In genomic region chr9:134570151-134570621, GRCh38 we compare ENCODE assay signal across 12 cellular contexts.
DNase-seq lines count a peak whose midpoint lies in the region; ATAC-seq and TF ChIP-seq lines count a peak whose summit lies in the region.
"Had no signal": no experiment of that assay in that cellular context is flagged by ENCODE, and none has a peak within 500 bp of the region (broad histone marks: within the 10 kb centered on the region; RNA-seq: fewer than 3 reads in every experiment).

No MANE protein-coding gene starts in this region.

- no peak overlapping the region for H3K4me3 ChIP-seq in vagina
- H3K4me3 ChIP-seq: pancreas, SK-N-MC had no signal

- no peaks in the 10 kb centered on the region for H3K9me3 ChIP-seq in vagina
- H3K9me3 ChIP-seq: pancreas had no signal

- peaks cover 6% of the 10 kb centered on the region for H3K4me1 Mint-ChIP-seq in brain
- no peaks in the 10 kb centered on the region for H3K4me1 Mint-ChIP-seq in natural killer cell treated with Interleukin-12 subunit alpha and Interleukin-12 subunit beta and Interleukin-15 and Interleukin-18, amount 100 ng/mL, for 72 hours (ENCODE audit: low read depth in 2 of 2)

- DNase-seq in left cardiac atrium: no peak
- no peak for DNase-seq in cardiac septum (ENCODE audit: low spot score)
- no peak for DNase-seq in natural killer cell treated with Interleukin-12 subunit alpha and Interleukin-12 subunit beta and Interleukin-15 and Interleukin-18, amount 100 ng/mL, for 72 hours (ENCODE audit: low spot score)
- DNase-seq in vagina (ENCODE audit: extremely low spot score in 2 of 2): peak; percentile 69 to 84
- no peak for DNase-seq in stimulated activated CD4-positive, alpha-beta T cell treated with anti-CD3 and anti-CD28 coated beads, Interleukin-4, amount 100 ng/mL, for 1 hour
- no peak for DNase-seq in NCI-H226
- DNase-seq: foreskin keratinocyte; stimulated activated CD4-positive, alpha-beta T cell treated with anti-CD3 and anti-CD28 coated beads, Interleukin-2, amount 100 ng/mL, for 48 hours had no signal

- no peak for TF ChIP-seq POLR2A in vagina (IDR thresholded peaks at IDR 0.05)

- H3K36me3 ChIP-seq in vagina: no peaks in the 10 kb centered on the region
- H3K36me3 ChIP-seq: pancreas had no signal

- peaks cover 0 to 18% (median 8%) of the 10 kb centered on the region in 5 experiments for H3K9me3 Mint-ChIP-seq in brain
- H3K9me3 Mint-ChIP-seq in natural killer cell treated with Interleukin-12 subunit alpha and Interleukin-12 subunit beta and Interleukin-15 and Interleukin-18, amount 100 ng/mL, for 72 hours: no peaks in the 10 kb centered on the region

- TF ChIP-seq CTCF in brain (conservative IDR thresholded peaks at IDR 0.05): no peak
- no peak for TF ChIP-seq CTCF in vagina (IDR thresholded peaks at IDR 0.05)

- no peak overlapping the region for H3K27ac ChIP-seq in vagina
- H3K27ac ChIP-seq: foreskin keratinocyte, pancreas had no signal

- no peak overlapping the region for H3K4me3 Mint-ChIP-seq in brain
- no peak overlapping the region for H3K4me3 Mint-ChIP-seq in natural killer cell treated with Interleukin-12 subunit alpha and Interleukin-12 subunit beta and Interleukin-15 and Interleukin-18, amount 100 ng/mL, for 72 hours

- H3K27ac Mint-ChIP-seq in brain: peak overlapping the region in 3 of 5 experiments; percentile 0 to 24 (median 15)
- H3K27ac Mint-ChIP-seq in natural killer cell treated with Interleukin-12 subunit alpha and Interleukin-12 subunit beta and Interleukin-15 and Interleukin-18, amount 100 ng/mL, for 72 hours: no peak overlapping the region

- peaks cover 5% of the 10 kb centered on the region for H3K27me3 Mint-ChIP-seq in brain
- no peaks in the 10 kb centered on the region for H3K27me3 Mint-ChIP-seq in natural killer cell treated with Interleukin-12 subunit alpha and Interleukin-12 subunit beta and Interleukin-15 and Interleukin-18, amount 100 ng/mL, for 72 hours

- no peaks in the 10 kb centered on the region for H3K36me3 Mint-ChIP-seq in brain
- no peaks in the 10 kb centered on the region for H3K36me3 Mint-ChIP-seq in natural killer cell treated with Interleukin-12 subunit alpha and Interleukin-12 subunit beta and Interleukin-15 and Interleukin-18, amount 100 ng/mL, for 72 hours

- H3K27me3 ChIP-seq in vagina: no peaks in the 10 kb centered on the region
- H3K27me3 ChIP-seq: pancreas had no signal

- intact Hi-C loops in left cardiac atrium (cut with DNase I) (no loop called here), cardiac septum (cut with DNase I) (no loop called here), vagina (cut with DNase I) (no loop called here)

- peak; percentile 33 to 91 for ATAC-seq in left cardiac atrium
- ATAC-seq in natural killer cell treated with Interleukin-12 subunit alpha and Interleukin-12 subunit beta and Interleukin-15 and Interleukin-18, amount 100 ng/mL, for 72 hours: peak; percentile 45 to 48
- ATAC-seq in GM21723 (IDR thresholded peaks at IDR 0.05; ENCODE audit: unreplicated experiment): no peak
- ATAC-seq: foreskin keratinocyte had no signal

- H3K4me1 ChIP-seq in vagina: no peaks in the 10 kb centered on the region
- H3K4me1 ChIP-seq: foreskin keratinocyte, pancreas had no signal

Comparison
In these comparisons a context has a peak if more than half of its experiments do, and no peak if none do; other contexts are left out.
1. DNase-seq: peak in vagina (2 of 2); none in left cardiac atrium (single experiment), cardiac septum (single experiment), natural killer cell treated with Interleukin-12 subunit alpha and Interleukin-12 subunit beta and Interleukin-15 and Interleukin-18, amount 100 ng/mL, for 72 hours (single experiment), stimulated activated CD4-positive, alpha-beta T cell treated with anti-CD3 and anti-CD28 coated beads, Interleukin-4, amount 100 ng/mL, for 1 hour (single experiment) and NCI-H226 (single experiment).
2. H3K27ac Mint-ChIP-seq: peak in brain (3 of 5); none in natural killer cell treated with Interleukin-12 subunit alpha and Interleukin-12 subunit beta and Interleukin-15 and Interleukin-18, amount 100 ng/mL, for 72 hours (0 of 2).